Comparison of ENCODE assay signal across 1 cellular context in genomic region chr9:130053109-130053503, GRCh38.
TF ChIP-seq lines count a peak whose summit lies in the region.

No MANE protein-coding gene starts in this region.

TF ChIP-seq in GM23338, 12 proteins besides CTCF, POLR2A, EP300 and RAD21:
- TF ChIP-seq ZNF462 (CRISPR knock-in tag; IDR thresholded peaks at IDR 0.05) (no peak), ZNF331 (CRISPR knock-in tag; IDR thresholded peaks at IDR 0.05; ENCODE audit: low read depth) (no peak), EZH2phosphoT487 (IDR thresholded peaks at IDR 0.05; ENCODE audit: unreplicated experiment) (no peak), ZNF114 (CRISPR knock-in tag; IDR thresholded peaks at IDR 0.05) (no peak), ETS1 (IDR thresholded peaks at IDR 0.05) (no peak), JUNB (IDR thresholded peaks at IDR 0.05; ENCODE audit: unreplicated experiment) (no peak), REST (IDR thresholded peaks at IDR 0.05; ENCODE audit: unreplicated experiment) (no peak), POLR2AphosphoS5 (IDR thresholded peaks at IDR 0.05; ENCODE audit: low read depth) (no peak), STAT1 (IDR thresholded peaks at IDR 0.05; ENCODE audit: unreplicated experiment) (no peak), NANOG (IDR thresholded peaks at IDR 0.05; ENCODE audit: borderline replicate concordance) (no peak), EZH2 (IDR thresholded peaks at IDR 0.05; ENCODE audit: low read depth, unreplicated experiment) (no peak), CREB1 (CRISPR knock-in tag; IDR thresholded peaks at IDR 0.05; ENCODE audit: low read depth) (no peak)
